ENCODE assay signal across 1 cellular context in the genomic region with DNA sequence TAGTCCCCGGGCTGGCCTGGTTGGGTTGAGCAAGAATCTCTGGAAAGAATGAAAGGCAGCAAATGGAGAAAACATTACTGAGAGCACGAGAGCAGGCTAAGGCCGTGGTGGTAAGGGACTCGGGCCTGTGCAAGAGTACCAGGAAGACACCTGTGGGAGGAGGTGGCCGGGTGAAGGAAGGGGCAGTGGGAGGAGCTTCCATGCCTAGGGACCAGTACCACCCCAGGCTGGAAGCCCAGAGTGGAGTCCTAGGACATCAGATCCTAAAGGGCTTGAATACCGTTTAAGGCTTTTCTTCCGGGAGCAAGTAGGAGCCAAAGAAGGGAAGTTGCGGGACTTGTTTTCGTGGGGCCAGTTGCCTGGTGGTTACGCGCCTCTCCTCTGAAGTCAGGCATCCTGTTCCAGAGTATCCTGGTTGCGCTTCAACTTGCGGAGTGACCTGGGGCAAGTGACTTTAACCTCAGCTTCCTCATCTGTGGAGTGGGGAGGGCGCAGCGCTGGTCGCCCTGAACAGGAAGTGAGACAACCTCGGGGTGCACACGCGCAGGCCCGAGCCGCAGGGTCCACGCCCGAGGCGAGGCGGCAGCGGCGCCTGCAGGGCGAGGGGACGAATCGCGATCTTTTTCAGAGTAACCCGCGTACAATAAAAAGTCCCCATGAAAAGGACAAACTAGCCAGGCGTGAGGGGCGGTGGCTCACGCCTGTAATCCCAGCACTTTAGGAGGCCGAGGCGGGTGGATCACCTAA.
A peak's percentile ranks its signal among the peaks of the same experiment; 100 is the strongest.
TF ChIP-seq lines count a peak whose summit lies in the region.

No MANE protein-coding gene starts in this region.

TF ChIP-seq in HepG2, 621 proteins besides CTCF, POLR2A, EP300 and RAD21 (continued from another document and continues in another):
- TF ChIP-seq ARID3A (IDR thresholded peaks at IDR 0.05; ENCODE audit: low read depth, low read length) = peak; percentile 41; the same call in 1 of the 2 replicates
- TF ChIP-seq SP5 (CRISPR knock-in tag; IDR thresholded peaks at IDR 0.05; ENCODE audit: borderline replicate concordance, low read depth) = peak; percentile 49; the same call in 1 of the 2 replicates
- peak; percentile 32; the same call in 1 of the 2 replicates for TF ChIP-seq MEIS2 (CRISPR knock-in tag; IDR thresholded peaks at IDR 0.05)
- no peak for TF ChIP-seq ZNF260 (CRISPR knock-in tag; IDR thresholded peaks at IDR 0.05; ENCODE audit: borderline replicate concordance, low read depth)
- no peak for TF ChIP-seq ZNF180 (CRISPR knock-in tag; IDR thresholded peaks at IDR 0.05; ENCODE audit: borderline replicate concordance, low read depth)
- TF ChIP-seq ZNF580 (CRISPR knock-in tag; IDR thresholded peaks at IDR 0.05; ENCODE audit: borderline replicate concordance, low read depth) = peak; percentile 80; the same call in 1 of the 2 replicates
- TF ChIP-seq, protein P1, sequence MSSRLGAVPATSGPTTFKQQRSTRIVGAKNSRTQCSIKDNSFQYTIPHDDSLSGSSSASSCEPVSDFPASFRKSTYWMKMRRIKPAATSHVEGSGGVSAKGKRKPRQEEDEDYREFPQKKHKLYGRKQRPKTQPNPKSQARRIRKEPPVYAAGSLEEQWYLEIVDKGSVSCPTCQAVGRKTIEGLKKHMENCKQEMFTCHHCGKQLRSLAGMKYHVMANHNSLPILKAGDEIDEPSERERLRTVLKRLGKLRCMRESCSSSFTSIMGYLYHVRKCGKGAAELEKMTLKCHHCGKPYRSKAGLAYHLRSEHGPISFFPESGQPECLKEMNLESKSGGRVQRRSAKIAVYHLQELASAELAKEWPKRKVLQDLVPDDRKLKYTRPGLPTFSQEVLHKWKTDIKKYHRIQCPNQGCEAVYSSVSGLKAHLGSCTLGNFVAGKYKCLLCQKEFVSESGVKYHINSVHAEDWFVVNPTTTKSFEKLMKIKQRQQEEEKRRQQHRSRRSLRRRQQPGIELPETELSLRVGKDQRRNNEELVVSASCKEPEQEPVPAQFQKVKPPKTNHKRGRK (CRISPR knock-in tag; IDR thresholded peaks at IDR 0.05) = 0 out of 2 replicates have a peak, but pooled peaks have one; percentile 51
- TF ChIP-seq HBP1 (CRISPR knock-in tag; IDR thresholded peaks at IDR 0.05; ENCODE audit: low read depth) = peak; percentile 74; the same call in 1 of the 2 replicates
- no peak for TF ChIP-seq ZEB1 (IDR thresholded peaks at IDR 0.05; ENCODE audit: insufficient replicate concordance, low read depth)
- no peak for TF ChIP-seq PRPF4 (IDR thresholded peaks at IDR 0.05; ENCODE audit: low read depth, low read length, poor library complexity, severe bottlenecking)
- no peak for TF ChIP-seq SIX4 (CRISPR knock-in tag; IDR thresholded peaks at IDR 0.05)
- peak; percentile 98 for TF ChIP-seq SAP130 (CRISPR knock-in tag; IDR thresholded peaks at IDR 0.05; ENCODE audit: low read depth)
- no peak for TF ChIP-seq ZNF816 (CRISPR knock-in tag; IDR thresholded peaks at IDR 0.05; ENCODE audit: borderline replicate concordance)
- TF ChIP-seq THAP7 (CRISPR knock-in tag; IDR thresholded peaks at IDR 0.05) = peak; percentile 37; the same call in 1 of the 2 replicates
- TF ChIP-seq ZNF253 (CRISPR knock-in tag; IDR thresholded peaks at IDR 0.05; ENCODE audit: borderline replicate concordance) = no peak
- TF ChIP-seq ZNF101 (CRISPR knock-in tag; IDR thresholded peaks at IDR 0.05; ENCODE audit: borderline replicate concordance, low read depth) = no peak
- no peak for TF ChIP-seq TP53 (CRISPR knock-in tag; conservative IDR thresholded peaks at IDR 0.05)
- peak; percentile 93 for TF ChIP-seq ZNF768 (CRISPR knock-in tag; IDR thresholded peaks at IDR 0.05)
- no peak for TF ChIP-seq MBNL3 (CRISPR knock-in tag; conservative IDR thresholded peaks at IDR 0.05)
- TF ChIP-seq TAF15 (IDR thresholded peaks at IDR 0.05; ENCODE audit: low read depth, low read length, poor library complexity, severe bottlenecking) = peak; percentile 86
- TF ChIP-seq ZNF3 (CRISPR knock-in tag; IDR thresholded peaks at IDR 0.05) = peak; percentile 81
- no peak for TF ChIP-seq SP1 (IDR thresholded peaks at IDR 0.05)
- TF ChIP-seq SP1 (CRISPR knock-in tag; IDR thresholded peaks at IDR 0.05) = peak; percentile 70
- no peak for TF ChIP-seq ZNF382 (CRISPR knock-in tag; IDR thresholded peaks at IDR 0.05; ENCODE audit: borderline replicate concordance)
- TF ChIP-seq, protein P2, sequence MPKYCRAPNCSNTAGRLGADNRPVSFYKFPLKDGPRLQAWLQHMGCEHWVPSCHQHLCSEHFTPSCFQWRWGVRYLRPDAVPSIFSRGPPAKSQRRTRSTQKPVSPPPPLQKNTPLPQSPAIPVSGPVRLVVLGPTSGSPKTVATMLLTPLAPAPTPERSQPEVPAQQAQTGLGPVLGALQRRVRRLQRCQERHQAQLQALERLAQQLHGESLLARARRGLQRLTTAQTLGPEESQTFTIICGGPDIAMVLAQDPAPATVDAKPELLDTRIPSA (CRISPR knock-in tag; IDR thresholded peaks at IDR 0.05; ENCODE audit: borderline replicate concordance) = no peak
- TF ChIP-seq AHR (CRISPR knock-in tag; IDR thresholded peaks at IDR 0.05) = peak; percentile 43; the same call in 1 of the 2 replicates
- peak; percentile 32; the same call in 1 of the 2 replicates for TF ChIP-seq HNF4G (IDR thresholded peaks at IDR 0.05; ENCODE audit: borderline replicate concordance, low read depth, low read length)
- peak; percentile 35 for TF ChIP-seq HNF4G (CRISPR knock-in tag; IDR thresholded peaks at IDR 0.05; ENCODE audit: borderline replicate concordance, low read depth)
- TF ChIP-seq GZF1 (CRISPR knock-in tag; IDR thresholded peaks at IDR 0.05) = peak; percentile 63; the same call in 1 of the 2 replicates
- TF ChIP-seq RARA (CRISPR knock-in tag; IDR thresholded peaks at IDR 0.05) = peak; percentile 56
- TF ChIP-seq NFKBIZ (CRISPR knock-in tag; IDR thresholded peaks at IDR 0.05) = peak; percentile 70; the same call in 1 of the 2 replicates
- TF ChIP-seq, protein P3, sequence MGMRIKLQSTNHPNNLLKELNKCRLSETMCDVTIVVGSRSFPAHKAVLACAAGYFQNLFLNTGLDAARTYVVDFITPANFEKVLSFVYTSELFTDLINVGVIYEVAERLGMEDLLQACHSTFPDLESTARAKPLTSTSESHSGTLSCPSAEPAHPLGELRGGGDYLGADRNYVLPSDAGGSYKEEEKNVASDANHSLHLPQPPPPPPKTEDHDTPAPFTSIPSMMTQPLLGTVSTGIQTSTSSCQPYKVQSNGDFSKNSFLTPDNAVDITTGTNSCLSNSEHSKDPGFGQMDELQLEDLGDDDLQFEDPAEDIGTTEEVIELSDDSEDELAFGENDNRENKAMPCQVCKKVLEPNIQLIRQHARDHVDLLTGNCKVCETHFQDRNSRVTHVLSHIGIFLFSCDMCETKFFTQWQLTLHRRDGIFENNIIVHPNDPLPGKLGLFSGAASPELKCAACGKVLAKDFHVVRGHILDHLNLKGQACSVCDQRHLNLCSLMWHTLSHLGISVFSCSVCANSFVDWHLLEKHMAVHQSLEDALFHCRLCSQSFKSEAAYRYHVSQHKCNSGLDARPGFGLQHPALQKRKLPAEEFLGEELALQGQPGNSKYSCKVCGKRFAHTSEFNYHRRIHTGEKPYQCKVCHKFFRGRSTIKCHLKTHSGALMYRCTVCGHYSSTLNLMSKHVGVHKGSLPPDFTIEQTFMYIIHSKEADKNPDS (CRISPR knock-in tag; IDR thresholded peaks at IDR 0.05) = 0 out of 2 replicates have a peak, but pooled peaks have one; percentile 83
- no peak; the same call in none of the 2 replicates for TF ChIP-seq ZBTB1 (CRISPR knock-in tag; IDR thresholded peaks at IDR 0.05; ENCODE audit: borderline replicate concordance)
- TF ChIP-seq, protein P4, sequence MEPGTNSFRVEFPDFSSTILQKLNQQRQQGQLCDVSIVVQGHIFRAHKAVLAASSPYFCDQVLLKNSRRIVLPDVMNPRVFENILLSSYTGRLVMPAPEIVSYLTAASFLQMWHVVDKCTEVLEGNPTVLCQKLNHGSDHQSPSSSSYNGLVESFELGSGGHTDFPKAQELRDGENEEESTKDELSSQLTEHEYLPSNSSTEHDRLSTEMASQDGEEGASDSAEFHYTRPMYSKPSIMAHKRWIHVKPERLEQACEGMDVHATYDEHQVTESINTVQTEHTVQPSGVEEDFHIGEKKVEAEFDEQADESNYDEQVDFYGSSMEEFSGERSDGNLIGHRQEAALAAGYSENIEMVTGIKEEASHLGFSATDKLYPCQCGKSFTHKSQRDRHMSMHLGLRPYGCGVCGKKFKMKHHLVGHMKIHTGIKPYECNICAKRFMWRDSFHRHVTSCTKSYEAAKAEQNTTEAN (CRISPR knock-in tag; conservative IDR thresholded peaks at IDR 0.05) = no peak; the same call in 1 of the 2 replicates
- no peak; the same call in 1 of the 2 replicates for TF ChIP-seq ZNF34 (CRISPR knock-in tag; IDR thresholded peaks at IDR 0.05; ENCODE audit: borderline replicate concordance)
- peak; percentile 94 for TF ChIP-seq TRAFD1 (CRISPR knock-in tag; IDR thresholded peaks at IDR 0.05; ENCODE audit: borderline replicate concordance)
- TF ChIP-seq PHB2 (IDR thresholded peaks at IDR 0.05; ENCODE audit: partially characterized antibody) = no peak
- no peak for TF ChIP-seq GTF3A (CRISPR knock-in tag; conservative IDR thresholded peaks at IDR 0.05)
- TF ChIP-seq, protein P5, sequence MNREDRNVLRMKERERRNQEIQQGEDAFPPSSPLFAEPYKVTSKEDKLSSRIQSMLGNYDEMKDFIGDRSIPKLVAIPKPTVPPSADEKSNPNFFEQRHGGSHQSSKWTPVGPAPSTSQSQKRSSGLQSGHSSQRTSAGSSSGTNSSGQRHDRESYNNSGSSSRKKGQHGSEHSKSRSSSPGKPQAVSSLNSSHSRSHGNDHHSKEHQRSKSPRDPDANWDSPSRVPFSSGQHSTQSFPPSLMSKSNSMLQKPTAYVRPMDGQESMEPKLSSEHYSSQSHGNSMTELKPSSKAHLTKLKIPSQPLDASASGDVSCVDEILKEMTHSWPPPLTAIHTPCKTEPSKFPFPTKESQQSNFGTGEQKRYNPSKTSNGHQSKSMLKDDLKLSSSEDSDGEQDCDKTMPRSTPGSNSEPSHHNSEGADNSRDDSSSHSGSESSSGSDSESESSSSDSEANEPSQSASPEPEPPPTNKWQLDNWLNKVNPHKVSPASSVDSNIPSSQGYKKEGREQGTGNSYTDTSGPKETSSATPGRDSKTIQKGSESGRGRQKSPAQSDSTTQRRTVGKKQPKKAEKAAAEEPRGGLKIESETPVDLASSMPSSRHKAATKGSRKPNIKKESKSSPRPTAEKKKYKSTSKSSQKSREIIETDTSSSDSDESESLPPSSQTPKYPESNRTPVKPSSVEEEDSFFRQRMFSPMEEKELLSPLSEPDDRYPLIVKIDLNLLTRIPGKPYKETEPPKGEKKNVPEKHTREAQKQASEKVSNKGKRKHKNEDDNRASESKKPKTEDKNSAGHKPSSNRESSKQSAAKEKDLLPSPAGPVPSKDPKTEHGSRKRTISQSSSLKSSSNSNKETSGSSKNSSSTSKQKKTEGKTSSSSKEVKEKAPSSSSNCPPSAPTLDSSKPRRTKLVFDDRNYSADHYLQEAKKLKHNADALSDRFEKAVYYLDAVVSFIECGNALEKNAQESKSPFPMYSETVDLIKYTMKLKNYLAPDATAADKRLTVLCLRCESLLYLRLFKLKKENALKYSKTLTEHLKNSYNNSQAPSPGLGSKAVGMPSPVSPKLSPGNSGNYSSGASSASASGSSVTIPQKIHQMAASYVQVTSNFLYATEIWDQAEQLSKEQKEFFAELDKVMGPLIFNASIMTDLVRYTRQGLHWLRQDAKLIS (CRISPR knock-in tag; IDR thresholded peaks at IDR 0.05) = no peak
- TF ChIP-seq PRMT3 (CRISPR knock-in tag; IDR thresholded peaks at IDR 0.05; ENCODE audit: borderline replicate concordance, low read depth) = no peak; the same call in 1 of the 2 replicates
